In genomic region chr16:57145046-57145963, GRCh38 we compare ENCODE assay signal across 17 cellular contexts. TPM values are rescaled to one million over a fixed set of nuclear protein-coding genes. Genes with fewer than 3 reads are reported as not detected.
DNase-seq lines count a peak whose midpoint lies in the region; ATAC-seq and TF ChIP-seq lines count a peak whose summit lies in the region.
"Had no signal": no experiment of that assay in that cellular context is flagged by ENCODE, and none has a peak within 500 bp of the region (broad histone marks: within the 10 kb centered on the region; RNA-seq: fewer than 3 reads in every experiment).

No MANE protein-coding gene starts in this region.

- POLR2A ChIA-PET in HEK293 (lab: Yijun Ruan, JAX): no interaction called here
- POLR2A ChIA-PET in naive thymus-derived CD4-positive, alpha-beta T cell (lab: Charles Lee): interaction anchor here (0.8 to 3.7 kb wide), 3 partner anchors 10 to 127 kb away, joined by 3 to 18 read pairs (median 4); partner anchors contain the start of gene PSME3IP1

- H3K9ac ChIP-seq in BLaER1 treated with 17β-estradiol and CSF1 and Interleukin-3, amounts not matched to agents 10 nM and 100 nM: peak overlapping the region in 2 of 11 experiments; percentile 19 to 76; a peak in 2 of 22 replicates

- TF ChIP-seq CTCF in HEK293 (tag by site-specific recombination; IDR thresholded peaks at IDR 0.05) (no peak), dorsolateral prefrontal cortex (IDR thresholded peaks at IDR 0.05 in 54 of 56, conservative IDR thresholded peaks at IDR 0.05 in 2 of 56; ENCODE audit: low read depth in 1 of 56, partially characterized antibody in 56 of 56) (no peak)

- H3K4me2 ChIP-seq in BLaER1 treated with 17β-estradiol and CSF1 and Interleukin-3, amounts not matched to agents 10 nM and 100 nM: peak overlapping the region; percentile 86 to 98 (median 93)

- no peak for ATAC-seq in naive thymus-derived CD4-positive, alpha-beta T cell
- no peak for ATAC-seq in stimulated activated naive CD8-positive, alpha-beta T cell treated with anti-CD3 and anti-CD28 coated beads, Interleukin-15, Interleukin-2, amounts not matched to agents 100 U/mL and 50 U/mL, for 24 hours
- no peak for ATAC-seq in GM19397 (IDR thresholded peaks at IDR 0.05; ENCODE audit: unreplicated experiment)
- ATAC-seq: activated CD4-positive, CD25-positive, alpha-beta regulatory T cell treated with anti-CD3 and anti-CD28 coated beads, Interleukin-2, amount 50 U/mL, for 24 hours; pancreas had no signal

- no peaks in the 10 kb centered on the region for H3K27me3 Mint-ChIP-seq in naive thymus-derived CD4-positive, alpha-beta T cell

- no peaks in the 10 kb centered on the region for H3K9me3 ChIP-seq in BLaER1 treated with 17β-estradiol and CSF1 and Interleukin-3, amounts not matched to agents 10 nM and 100 nM (replicated peaks in 1 of 11)
- H3K9me3 ChIP-seq in HEK293 (ENCODE audit: control insufficient read depth, insufficient read depth, low read depth, low read length): no peaks in the 10 kb centered on the region
- H3K9me3 ChIP-seq in naive thymus-derived CD4-positive, alpha-beta T cell (ENCODE audit: control insufficient read depth in 2 of 3, low read length in 3 of 3): no peaks in the 10 kb centered on the region
- H3K9me3 ChIP-seq: adrenal gland, pancreas had no signal

- peak in 2 of 10 donors; percentile 8 to 10 for DNase-seq in dorsolateral prefrontal cortex
- peak in 1 of 9 donors; percentile 15 for DNase-seq in naive thymus-derived CD4-positive, alpha-beta T cell
- DNase-seq in stimulated activated naive CD8-positive, alpha-beta T cell treated with anti-CD3 and anti-CD28 coated beads, Interleukin-15, Interleukin-2, amounts not matched to agents 100 U/mL and 50 U/mL, for 24 hours: no peak
- no peak for DNase-seq in NCI-H69 (lab: John Stamatoyannopoulos, UW)
- no peak for DNase-seq in stimulated activated CD4-positive, alpha-beta T cell treated with anti-CD3 and anti-CD28 coated beads, Interleukin-2, amount 100 ng/mL, for 24 hours
- DNase-seq: activated T-cell treated with anti-CD3 and anti-CD28 coated beads for 4 hours, adrenal gland, AML-193, cortex of kidney, NCI-H1417 treated with DMSO at 0.1 percent for 48 hours, NCI-H226 had no signal

- H3K27ac ChIP-seq in BLaER1 treated with 17β-estradiol and CSF1 and Interleukin-3, amounts not matched to agents 10 nM and 100 nM: peak overlapping the region in 9 of 11 experiments; percentile 59 to 86 (median 80); a peak in 16 of 22 replicates
- H3K27ac ChIP-seq in HEK293 (ENCODE audit: extremely low read depth, low read depth, low read length) (no peak overlapping the region), dorsolateral prefrontal cortex (peak overlapping the region in 57 of 59 donors; percentile 9 to 100 (median 96))
- no peak overlapping the region for H3K27ac ChIP-seq in naive thymus-derived CD4-positive, alpha-beta T cell (ENCODE audit: low read depth, low read length)
- H3K27ac ChIP-seq: pancreas had no signal

- H3K27me3 ChIP-seq in BLaER1 treated with 17β-estradiol and CSF1 and Interleukin-3, amounts not matched to agents 10 nM and 100 nM: no peaks in the 10 kb centered on the region
- H3K27me3 ChIP-seq in dorsolateral prefrontal cortex: no peaks in the 10 kb centered on the region
- H3K27me3 ChIP-seq in naive thymus-derived CD4-positive, alpha-beta T cell (ENCODE audit: control insufficient read depth in 2 of 2, insufficient read depth in 2 of 2, low read length in 2 of 2): no peaks in the 10 kb centered on the region
- H3K27me3 ChIP-seq: adrenal gland, pancreas had no signal

- no peaks in the 10 kb centered on the region for H4K20me1 ChIP-seq in BLaER1 treated with 17β-estradiol and CSF1 and Interleukin-3, amounts not matched to agents 10 nM and 100 nM

- peaks cover 86 to 100% (median 100%) of the 10 kb centered on the region in 10 experiments for H3K4me1 ChIP-seq in BLaER1 treated with 17β-estradiol and CSF1 and Interleukin-3, amounts not matched to agents 10 nM and 100 nM
- H3K4me1 ChIP-seq in HEK293 (ENCODE audit: control insufficient read depth, insufficient read depth, low read length): no peaks in the 10 kb centered on the region
- peaks cover 27 to 43% of the 10 kb centered on the region in 2 donors for H3K4me1 ChIP-seq in naive thymus-derived CD4-positive, alpha-beta T cell (ENCODE audit: control insufficient read depth in 2 of 2, insufficient read depth in 2 of 2, low read length in 2 of 2)
- H3K4me1 ChIP-seq: pancreas had no signal

- peaks cover 0 to 2% (median 0%) of the 10 kb centered on the region in 11 donors for H3K9me3 Mint-ChIP-seq in naive thymus-derived CD4-positive, alpha-beta T cell
- H3K9me3 Mint-ChIP-seq: mesothelial cell of epicardium had no signal

- intact Hi-C loops in dorsolateral prefrontal cortex (cut with DNase I): loop anchor here in 1 of 2 donors (10.0 kb wide), 1 partner anchor 51 kb away; the partner anchor contains the start of gene CPNE2
- intact Hi-C loops in naive thymus-derived CD4-positive, alpha-beta T cell (cut with micrococcal nuclease): no loop called here

- H3K4me1 Mint-ChIP-seq in naive thymus-derived CD4-positive, alpha-beta T cell: peaks cover 26 to 69% (median 39%) of the 10 kb centered on the region in 7 donors

- peaks cover 0 to 8% (median 0%) of the 10 kb centered on the region in 5 donors for H3K36me3 Mint-ChIP-seq in naive thymus-derived CD4-positive, alpha-beta T cell

- no peak overlapping the region; a peak in 1 of 20 replicates for H3K4me3 ChIP-seq in BLaER1 treated with 17β-estradiol and CSF1 and Interleukin-3, amounts not matched to agents 10 nM and 100 nM
- H3K4me3 ChIP-seq in HEK293 (ENCODE audit: low read depth, low read length) (no peak overlapping the region), dorsolateral prefrontal cortex (no peak overlapping the region)
- H3K4me3 ChIP-seq in naive thymus-derived CD4-positive, alpha-beta T cell (ENCODE audit: low read length): no peak overlapping the region
- H3K4me3 ChIP-seq: adrenal gland, pancreas had no signal

- peaks cover 4 to 38% (median 17%) of the 10 kb centered on the region in 11 experiments; a peak in 13 of 22 replicates for H3K36me3 ChIP-seq in BLaER1 treated with 17β-estradiol and CSF1 and Interleukin-3, amounts not matched to agents 10 nM and 100 nM
- no peaks in the 10 kb centered on the region for H3K36me3 ChIP-seq in HEK293 (ENCODE audit: control insufficient read depth in 2 of 2, insufficient read depth in 1 of 2, low read length in 2 of 2)
- H3K36me3 ChIP-seq in naive thymus-derived CD4-positive, alpha-beta T cell (ENCODE audit: control insufficient read depth in 2 of 3, insufficient read depth in 3 of 3, low read length in 3 of 3): no peaks in the 10 kb centered on the region
- H3K36me3 ChIP-seq: adrenal gland, pancreas had no signal

- CTCF ChIA-PET in HEK293 (lab: Yijun Ruan, JAX): interaction anchor here (0.6 to 1.2 kb wide), 3 partner anchors 62 to 273 kb away, joined by 3 read pairs; no protein-coding TSS in a partner anchor
- CTCF ChIA-PET in naive thymus-derived CD4-positive, alpha-beta T cell (lab: Charles Lee): interaction anchor here (1.4 kb wide), 1 partner anchor 180 kb away, joined by 4 read pairs; no protein-coding TSS in a partner anchor

- peak overlapping the region in 1 of 10 donors; percentile 13 for H3K4me3 Mint-ChIP-seq in naive thymus-derived CD4-positive, alpha-beta T cell
- H3K4me3 Mint-ChIP-seq: mesothelial cell of epicardium had no signal

- H3K27ac Mint-ChIP-seq in naive thymus-derived CD4-positive, alpha-beta T cell: peak overlapping the region in 5 of 9 donors; percentile 38 to 80 (median 56)
- H3K27ac Mint-ChIP-seq: mesothelial cell of epicardium had no signal

TF ChIP-seq in HEK293, 187 proteins besides CTCF, POLR2A, EP300 and RAD21:
- TF ChIP-seq ZIC2 (tag by site-specific recombination; IDR thresholded peaks at IDR 0.05) (0 out of 2 replicates have a peak, but pooled peaks have one; percentile 17), ZBTB26 (tag by site-specific recombination; optimal IDR thresholded peaks at IDR 0.05) (no peak)

RNA-seq across cellular contexts. Expression of gene PSME3IP1, which starts 40.5 kb away (rescaled TPM):
- 100 to 1,000 TPM; 100 to 178 (median 132) TPM for total RNA-seq in dorsolateral prefrontal cortex
- 100 to 1,000 TPM; 109 to 159 (median 140) TPM for total RNA-seq in naive thymus-derived CD4-positive, alpha-beta T cell
- 10 to 100 TPM; 76.3 to 84.7 TPM for polyA plus RNA-seq in naive thymus-derived CD4-positive, alpha-beta T cell

RNA-seq across cellular contexts. Expression of gene RSPRY1, which starts 40.8 kb away (rescaled TPM):
- 10 to 100 TPM; 21.4 to 53.0 (median 33.6) TPM for total RNA-seq in dorsolateral prefrontal cortex
- total RNA-seq in naive thymus-derived CD4-positive, alpha-beta T cell: 10 to 100 TPM; 24.1 to 40.5 (median 33.6) TPM
- 10 to 100 TPM; 22.2 to 34.2 TPM for polyA plus RNA-seq in naive thymus-derived CD4-positive, alpha-beta T cell

RNA-seq across cellular contexts. Expression of gene CPNE2, which starts 52.9 kb away (rescaled TPM):
- total RNA-seq in dorsolateral prefrontal cortex: 100 to 1,000 TPM in 2 of 120 experiments, 10 to 100 TPM in 118; 18.1 to 151 (median 44.9) TPM
- 10 to 100 TPM in 1 of 5 experiments, 1 to 10 TPM in 4; 1.1 to 11.7 (median 3.5) TPM for total RNA-seq in naive thymus-derived CD4-positive, alpha-beta T cell
- 10 to 100 TPM in 1 of 2 donors, 1 to 10 TPM in 1; 6.8 to 12.6 TPM for polyA plus RNA-seq in naive thymus-derived CD4-positive, alpha-beta T cell

Comparison
In these comparisons a context has a peak if more than half of its experiments do, and no peak if none do; other contexts are left out.
1. H3K27ac ChIP-seq: peak in BLaER1 treated with 17β-estradiol and CSF1 and Interleukin-3, amounts not matched to agents 10 nM and 100 nM (9 of 11) and dorsolateral prefrontal cortex (57 of 59); none in HEK293 (single experiment) and naive thymus-derived CD4-positive, alpha-beta T cell (single experiment).